In the genomic region with DNA sequence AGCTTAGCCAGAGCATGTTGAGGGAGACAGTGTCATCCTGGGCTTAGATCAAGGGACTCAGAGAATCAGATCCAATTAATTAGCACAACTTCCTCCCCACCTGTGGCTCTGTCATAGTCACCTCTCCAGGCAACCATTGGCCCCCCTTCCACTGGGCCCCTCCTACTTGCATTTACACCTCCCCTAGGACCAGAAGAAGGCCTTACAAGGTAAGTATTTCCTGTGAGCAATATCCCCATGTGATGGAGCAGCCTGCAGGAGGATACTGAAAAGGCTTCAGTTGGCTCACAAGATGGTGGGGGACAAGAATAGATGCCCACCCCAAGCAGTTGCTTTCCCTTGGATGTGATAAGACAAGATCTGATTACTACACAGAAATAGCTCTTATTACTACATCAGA, we compare ENCODE assay signal across 15 cellular contexts.
DNase-seq lines count a peak whose midpoint lies in the region; TF ChIP-seq lines count a peak whose summit lies in the region.
"Had no signal": no experiment of that assay in that cellular context is flagged by ENCODE, and none has a peak within 500 bp of the region (broad histone marks: within the 10 kb centered on the region; RNA-seq: fewer than 3 reads in every experiment).

No MANE protein-coding gene starts in this region.

- DNase-seq in NCI-H2196 (lab: John Stamatoyannopoulos, UW; ENCODE audit: unreplicated experiment) = peak; percentile 6
- no peak for DNase-seq in NCI-H2196 treated with DMSO at 0.1 percent for 48 hours (lab: John Stamatoyannopoulos, UW; ENCODE audit: unreplicated experiment)
- peak; percentile 42 for DNase-seq in A673 (ENCODE audit: low spot score)
- peak; percentile 19 for DNase-seq in NCI-H1436 (lab: John Stamatoyannopoulos, UW)
- DNase-seq in dermis blood vessel endothelial cell = peak; percentile 30
- DNase-seq in hepatic stellate cell (ENCODE audit: low spot score) = no peak
- no peak for DNase-seq in islet precursor cell
- DNase-seq in stimulated activated CD4-positive, alpha-beta T cell treated with anti-CD3 and anti-CD28 coated beads, Interleukin-12 subunit alpha, Interleukin-12 subunit beta, amount 100 ng/mL, for 4 hours = no peak
- DNase-seq: Calu3; NCI-H1417 treated with DMSO at 0.1 percent for 48 hours; NCI-H510A; NK-92 treated with Interleukin-12 subunit alpha and Interleukin-12 subunit beta, amount 100 ng/mL, for 24 hours; OCI-M1; RPMI8226; SJCRH30 had no signal

- H3K9me3 ChIP-seq in A673 (ENCODE audit: low read depth, low read length, poor library complexity, severe bottlenecking) = no peaks in the 10 kb centered on the region
- H3K9me3 ChIP-seq: SJCRH30 had no signal

- H3K27ac ChIP-seq in A673 (ENCODE audit: low read depth, low read length, poor library complexity, severe bottlenecking) = no peak overlapping the region
- H3K27ac ChIP-seq: SJCRH30 had no signal

- H3K4me1 ChIP-seq in A673 (ENCODE audit: insufficient read depth, low read length, poor library complexity, severe bottlenecking) = peaks cover 22% of the 10 kb centered on the region
- H3K4me1 ChIP-seq: SJCRH30 had no signal

- no peaks in the 10 kb centered on the region for H3K36me3 ChIP-seq in A673 (ENCODE audit: insufficient read depth, low read length, poor library complexity, severe bottlenecking)
- H3K36me3 ChIP-seq: SJCRH30 had no signal

- no peak for TF ChIP-seq CTCF in A673 (conservative IDR thresholded peaks at IDR 0.05; ENCODE audit: low read depth, low read length)

- POLR2A ChIA-PET in A673 (lab: Charles Lee; ENCODE audit: low non-redundant PET) = interaction anchor here (0.6 kb wide), 1 partner anchor 11 kb away, joined by 5 read pairs; no protein-coding TSS in a partner anchor

- no peak overlapping the region for H3K4me3 ChIP-seq in A673 (ENCODE audit: low read depth, low read length, poor library complexity, severe bottlenecking)
- H3K4me3 ChIP-seq: SJCRH30 had no signal

- CTCF ChIA-PET in A673 (lab: Charles Lee) = no interaction called here

- intact Hi-C loops in A673 (cut with micrococcal nuclease; ENCODE audit: unreplicated experiment) = no loop called here

- H3K27me3 ChIP-seq in A673 (replicated peaks; ENCODE audit: insufficient read depth, low read depth, low read length, poor library complexity) = no peaks in the 10 kb centered on the region
- H3K27me3 ChIP-seq: SJCRH30 had no signal

- BruUV-seq in A673 (replicated peaks; lab: Mats Ljungman, UMichigan) = no TSS peak

Comparison
In these comparisons a context has a peak if more than half of its experiments do, and no peak if none do; other contexts are left out.
1. DNase-seq: peak in NCI-H2196 (single experiment), A673 (single experiment), NCI-H1436 (single experiment) and dermis blood vessel endothelial cell (single experiment); none in NCI-H2196 treated with DMSO at 0.1 percent for 48 hours (single experiment), hepatic stellate cell (single experiment), islet precursor cell (single experiment) and stimulated activated CD4-positive, alpha-beta T cell treated with anti-CD3 and anti-CD28 coated beads, Interleukin-12 subunit alpha, Interleukin-12 subunit beta, amount 100 ng/mL, for 4 hours (single experiment).